Comparison of ENCODE assay signal across 8 cellular contexts in genomic region chr13:26502826-26503225, GRCh38. TPM values are rescaled to one million over a fixed set of nuclear protein-coding genes. Genes with fewer than 3 reads are reported as not detected.
DNase-seq lines count a peak whose midpoint lies in the region; ATAC-seq, FAIRE-seq and TF ChIP-seq lines count a peak whose summit lies in the region.

No MANE protein-coding gene starts in this region.

- ATAC-seq in GM18502 (IDR thresholded peaks at IDR 0.05; ENCODE audit: poor library complexity, unreplicated experiment) (no peak), GM21515 (IDR thresholded peaks at IDR 0.05; ENCODE audit: unreplicated experiment) (no peak)

- H3K4me3 ChIP-seq in H7 (ENCODE audit: insufficient read depth, low read depth, low read length) (no peak overlapping the region), WERI-Rb-1 (ENCODE audit: low read depth, low read length) (no peak overlapping the region)

- no peak for TF ChIP-seq POLR2A in H54 (IDR thresholded peaks at IDR 0.05; ENCODE audit: low read depth, low read length)

- no peak for FAIRE-seq in H54 (lab: Jason Lieb, UNC)

- H3K36me3 ChIP-seq in H7 (replicated peaks; ENCODE audit: control insufficient read depth, insufficient read depth, low read length) (no peaks in the 10 kb centered on the region), WERI-Rb-1 (no peaks in the 10 kb centered on the region)

- H3K27me3 ChIP-seq in H7 (ENCODE audit: control insufficient read depth, insufficient read depth, low read length): no peaks in the 10 kb centered on the region
- H3K27me3 ChIP-seq in WERI-Rb-1 (ENCODE audit: insufficient read depth, low read depth, severe bottlenecking): no peaks in the 10 kb centered on the region

- no peak overlapping the region for H3K27ac ChIP-seq in WERI-Rb-1

- TF ChIP-seq CTCF in WERI-Rb-1 (IDR thresholded peaks at IDR 0.05; ENCODE audit: low read depth, low read length) (peak; percentile 36), GM20000 (IDR thresholded peaks at IDR 0.05; ENCODE audit: extremely low read depth, missing control alignments) (no peak)

- DNase-seq in H7 (peak; percentile 66), WERI-Rb-1 (no peak), fibroblast of the conjunctiva (ENCODE audit: low read depth) (peak; percentile 35), H54 (ENCODE audit: insufficient read length, low spot score) (no peak), GM20000 (ENCODE audit: low spot score) (no peak)
- DNase-seq in stimulated activated CD4-positive, alpha-beta T cell treated with anti-CD3 and anti-CD28 coated beads, Interleukin-15, amount 100 ng/mL, for 24 hours: peak; percentile 60

- peaks cover 4% of the 10 kb centered on the region for H3K9me3 ChIP-seq in WERI-Rb-1 (ENCODE audit: severe bottlenecking)

RNA-seq across cellular contexts. Expression of gene WASF3, which starts 54.7 kb away (rescaled TPM):
- 19.1 and 26.9 TPM in 2 replicates for total RNA-seq in H7 (2014; rRNA removed; shearing (Covaris generic))

Comparison
In these comparisons a context has a peak if more than half of its experiments do, and no peak if none do; other contexts are left out.
1. DNase-seq: peak in H7 (single experiment), fibroblast of the conjunctiva (single experiment) and stimulated activated CD4-positive, alpha-beta T cell treated with anti-CD3 and anti-CD28 coated beads, Interleukin-15, amount 100 ng/mL, for 24 hours (single experiment); none in WERI-Rb-1 (single experiment), H54 (single experiment) and GM20000 (single experiment).